ENCODE assay signal across 26 cellular contexts in genomic region chr16:49712567-49712966, GRCh38.
"Had no signal": no experiment of that assay in that cellular context is flagged by ENCODE, and none has a peak within 500 bp of the region (broad histone marks: within the 10 kb centered on the region; RNA-seq: fewer than 3 reads in every experiment).

No MANE protein-coding gene starts in this region.

- H3K9me3 Mint-ChIP-seq: activated CD4-positive, alpha-beta memory T cell treated with anti-CD3 and anti-CD28 coated beads, Interleukin-2, amount 10 ng/mL, durations not matched to agents 7 days and 5 days; activated CD4-positive, alpha-beta T cell treated with anti-CD3 and anti-CD28 coated beads, Interleukin-2, amount 10 ng/mL, durations not matched to agents 24 days and 14 days; activated naive CD4-positive, alpha-beta T cell treated with anti-CD3 and anti-CD28 coated beads, Interleukin-2, amount 10 ng/mL, durations not matched to agents 7 days and 5 days; activated naive CD4-positive, alpha-beta T cell treated with anti-CD3 and anti-CD28 coated beads, Interleukin-2, amount 50 U/mL, for 72 hours; activated naive CD8-positive, alpha-beta T cell treated with anti-CD3 and anti-CD28 coated beads, Interleukin-2, amount 10 ng/mL, durations not matched to agents 7 days and 5 days; activated T-cell treated with anti-CD3 and anti-CD28 coated beads, Interleukin-2, amount 50 U/mL, for 24 hours; activated T-cell treated with anti-CD3 and anti-CD28 coated beads, Interleukin-2, amount 50 U/mL, for 72 hours; central memory CD8-positive, alpha-beta T cell; effector memory CD8-positive, alpha-beta T cell; T-helper 2 cell treated with Interferon-gamma antibody and Interleukin-4, amounts not matched to agents 5 μg/mL and 100 μg/mL, for 36 hours had no signal

- H3K4me3 Mint-ChIP-seq: activated CD4-positive, alpha-beta memory T cell treated with anti-CD3 and anti-CD28 coated beads, Interleukin-2, amount 10 ng/mL, durations not matched to agents 7 days and 5 days; activated CD4-positive, alpha-beta T cell treated with anti-CD3 and anti-CD28 coated beads for 36 hours; activated CD4-positive, alpha-beta T cell treated with anti-CD3 and anti-CD28 coated beads, Interleukin-2, amount 10 ng/mL, durations not matched to agents 24 days and 14 days; activated naive CD4-positive, alpha-beta T cell treated with anti-CD3 and anti-CD28 coated beads, Interleukin-2, amount 10 ng/mL, durations not matched to agents 7 days and 5 days; activated naive CD8-positive, alpha-beta T cell treated with anti-CD3 and anti-CD28 coated beads, Interleukin-2, amount 10 ng/mL, durations not matched to agents 7 days and 5 days; activated T-cell treated with anti-CD3 and anti-CD28 coated beads, Interleukin-2, amount 50 U/mL, for 24 hours; activated T-cell treated with anti-CD3 and anti-CD28 coated beads, Interleukin-2, amount 50 U/mL, for 72 hours; central memory CD8-positive, alpha-beta T cell; effector memory CD8-positive, alpha-beta T cell; T-helper 17 cell; T-helper 2 cell treated with Interferon-gamma antibody and Interleukin-4, amounts not matched to agents 5 μg/mL and 100 μg/mL, for 36 hours had no signal

- H3K27ac Mint-ChIP-seq: activated CD4-positive, alpha-beta memory T cell treated with anti-CD3 and anti-CD28 coated beads, Interleukin-2, amount 10 ng/mL, durations not matched to agents 7 days and 5 days; activated CD4-positive, alpha-beta T cell treated with anti-CD3 and anti-CD28 coated beads for 36 hours; activated CD4-positive, alpha-beta T cell treated with anti-CD3 and anti-CD28 coated beads, Interleukin-2, amount 10 ng/mL, durations not matched to agents 24 days and 14 days; activated naive CD4-positive, alpha-beta T cell treated with anti-CD3 and anti-CD28 coated beads, Interleukin-2, amount 10 ng/mL, durations not matched to agents 7 days and 5 days; activated naive CD4-positive, alpha-beta T cell treated with anti-CD3 and anti-CD28 coated beads, Interleukin-2, amount 50 U/mL, for 72 hours; activated naive CD8-positive, alpha-beta T cell treated with anti-CD3 and anti-CD28 coated beads, Interleukin-2, amount 10 ng/mL, durations not matched to agents 7 days and 5 days; activated T-cell treated with anti-CD3 and anti-CD28 coated beads, Interleukin-2, amount 50 U/mL, for 24 hours; activated T-cell treated with anti-CD3 and anti-CD28 coated beads, Interleukin-2, amount 50 U/mL, for 72 hours; effector memory CD8-positive, alpha-beta T cell; T-helper 17 cell; T-helper 2 cell treated with Interferon-gamma antibody and Interleukin-4, amounts not matched to agents 5 μg/mL and 100 μg/mL, for 36 hours had no signal

- H3K36me3 Mint-ChIP-seq: activated naive CD4-positive, alpha-beta T cell treated with anti-CD3 and anti-CD28 coated beads, Interleukin-2, amount 10 ng/mL, durations not matched to agents 7 days and 5 days; activated naive CD4-positive, alpha-beta T cell treated with anti-CD3 and anti-CD28 coated beads, Interleukin-2, amount 50 U/mL, for 72 hours; activated naive CD8-positive, alpha-beta T cell treated with anti-CD3 and anti-CD28 coated beads, Interleukin-2, amount 10 ng/mL, durations not matched to agents 7 days and 5 days had no signal

- H3K27me3 Mint-ChIP-seq: activated CD4-positive, alpha-beta memory T cell treated with anti-CD3 and anti-CD28 coated beads, Interleukin-2, amount 10 ng/mL, durations not matched to agents 7 days and 5 days; activated CD4-positive, alpha-beta T cell treated with anti-CD3 and anti-CD28 coated beads for 36 hours; activated CD4-positive, alpha-beta T cell treated with anti-CD3 and anti-CD28 coated beads, Interleukin-2, amount 10 ng/mL, durations not matched to agents 24 days and 14 days; activated naive CD4-positive, alpha-beta T cell treated with anti-CD3 and anti-CD28 coated beads, Interleukin-2, amount 10 ng/mL, durations not matched to agents 7 days and 5 days; activated naive CD8-positive, alpha-beta T cell treated with anti-CD3 and anti-CD28 coated beads, Interleukin-2, amount 10 ng/mL, durations not matched to agents 7 days and 5 days; activated T-cell treated with anti-CD3 and anti-CD28 coated beads, Interleukin-2, amount 50 U/mL, for 24 hours; central memory CD8-positive, alpha-beta T cell had no signal

- DNase-seq: activated CD4-positive, alpha-beta memory T cell treated with anti-CD3 and anti-CD28 coated beads, Interleukin-2, amount 10 ng/mL, durations not matched to agents 7 days and 5 days; activated CD4-positive, alpha-beta T cell treated with anti-CD3 and anti-CD28 coated beads for 36 hours; activated CD4-positive, alpha-beta T cell treated with anti-CD3 and anti-CD28 coated beads, Interleukin-2, amount 10 ng/mL, durations not matched to agents 24 days and 14 days; activated CD4-positive, CD25-positive, alpha-beta regulatory T cell; activated CD4-positive, CD25-positive, alpha-beta regulatory T cell treated with anti-CD3 and anti-CD28 coated beads, Interleukin-2, amount 50 U/mL, for 72 hours; activated CD8-positive, alpha-beta memory T cell treated with anti-CD3 and anti-CD28 coated beads, Interleukin-2, amount 50 U/mL, for 48 hours; activated gamma-delta T cell; activated naive CD4-positive, alpha-beta T cell; activated naive CD4-positive, alpha-beta T cell treated with anti-CD3 and anti-CD28 coated beads, Interleukin-2, amount 10 ng/mL, durations not matched to agents 7 days and 5 days; activated naive CD8-positive, alpha-beta T cell treated with anti-CD3 and anti-CD28 coated beads, Interleukin-2, amount 10 ng/mL, durations not matched to agents 7 days and 5 days; activated T-cell treated with anti-CD3 and anti-CD28 coated beads for 4 hours; activated T-cell treated with anti-CD3 and anti-CD28 coated beads, Interleukin-2, amount 50 U/mL, for 24 hours; activated T-cell treated with anti-CD3 and anti-CD28 coated beads, Interleukin-2, amount 50 U/mL, for 72 hours; brain microvascular endothelial cell; dermis blood vessel endothelial cell; effector CD4-positive, alpha-beta T cell; effector memory CD8-positive, alpha-beta T cell; esophagus squamous epithelium; heart left ventricle; T-helper 1 cell; T-helper 17 cell; T1000; WERI-Rb-1 had no signal

- H3K4me1 Mint-ChIP-seq: activated CD4-positive, alpha-beta memory T cell treated with anti-CD3 and anti-CD28 coated beads, Interleukin-2, amount 10 ng/mL, durations not matched to agents 7 days and 5 days; activated CD4-positive, alpha-beta T cell treated with anti-CD3 and anti-CD28 coated beads for 36 hours; activated CD4-positive, alpha-beta T cell treated with anti-CD3 and anti-CD28 coated beads, Interleukin-2, amount 10 ng/mL, durations not matched to agents 24 days and 14 days; activated naive CD4-positive, alpha-beta T cell treated with anti-CD3 and anti-CD28 coated beads, Interleukin-2, amount 10 ng/mL, durations not matched to agents 7 days and 5 days; activated naive CD8-positive, alpha-beta T cell treated with anti-CD3 and anti-CD28 coated beads, Interleukin-2, amount 10 ng/mL, durations not matched to agents 7 days and 5 days; central memory CD8-positive, alpha-beta T cell; T-helper 17 cell had no signal
